Comparison of ENCODE assay signal across 8 cellular contexts in genomic region chr16:56203052-56203451, GRCh38. TPM values are rescaled to one million over a fixed set of nuclear protein-coding genes. Genes with fewer than 3 reads are reported as not detected.
DNase-seq lines count a peak whose midpoint lies in the region; ATAC-seq and TF ChIP-seq lines count a peak whose summit lies in the region.

No MANE protein-coding gene starts in this region.

- TF ChIP-seq CTCF in GM12872 (IDR thresholded peaks at IDR 0.05; ENCODE audit: insufficient read depth, low read depth, low read length): peak; percentile 63; the same call in 1 of the 3 replicates

- no peak overlapping the region for H3K27ac Mint-ChIP-seq in activated CD8-positive, alpha-beta T cell treated with anti-CD3 and anti-CD28 coated beads, Interleukin-2, amount 10 ng/mL, durations not matched to agents 7 days and 5 days
- no peak overlapping the region for H3K27ac Mint-ChIP-seq in stimulated activated memory B cell treated with anti-CD40 and anti-IgM and Interleukin-4, amounts not matched to agents 10 μg/mL and 1 μg/mL and 100 μg/mL, for 72 hours

- ATAC-seq in GM21786 (IDR thresholded peaks at IDR 0.05; ENCODE audit: unreplicated experiment): peak; percentile 65
- ATAC-seq in activated CD8-positive, alpha-beta T cell treated with anti-CD3 and anti-CD28 coated beads, Interleukin-2, amount 10 ng/mL, durations not matched to agents 7 days and 5 days: peak; percentile 66
- peak; percentile 53 to 60 for ATAC-seq in right cardiac atrium
- ATAC-seq in stimulated activated memory B cell treated with anti-CD40 and anti-IgM and Interleukin-4, amounts not matched to agents 10 μg/mL and 1 μg/mL and 100 μg/mL, for 72 hours: peak; percentile 88

- H3K36me3 ChIP-seq in MG63: no peaks in the 10 kb centered on the region

- peaks cover 7% of the 10 kb centered on the region for H3K4me1 ChIP-seq in right cardiac atrium (ENCODE audit: control insufficient read depth, insufficient read depth, low read length)

- H3K4me3 Mint-ChIP-seq in activated CD8-positive, alpha-beta T cell treated with anti-CD3 and anti-CD28 coated beads, Interleukin-2, amount 10 ng/mL, durations not matched to agents 7 days and 5 days: no peak overlapping the region
- H3K4me3 Mint-ChIP-seq in stimulated activated memory B cell treated with anti-CD40 and anti-IgM and Interleukin-4, amounts not matched to agents 10 μg/mL and 1 μg/mL and 100 μg/mL, for 72 hours: no peak overlapping the region

- DNase-seq in MG63 (peak; percentile 79), right cardiac atrium (peak in 2 of 3 donors; percentile 20 to 69), NCI-H345 (lab: John Stamatoyannopoulos, UW) (no peak), midbrain (lab: John Stamatoyannopoulos, UW) (no peak)
- DNase-seq in activated CD8-positive, alpha-beta T cell treated with anti-CD3 and anti-CD28 coated beads, Interleukin-2, amount 10 ng/mL, durations not matched to agents 7 days and 5 days: peak; percentile 65

- POLR2A ChIA-PET in activated CD8-positive, alpha-beta T cell treated with anti-CD3 and anti-CD28 coated beads, Interleukin-2, amount 10 ng/mL, durations not matched to agents 7 days and 5 days (lab: Charles Lee): no interaction called here

- peaks cover 3% of the 10 kb centered on the region for H3K27me3 ChIP-seq in MG63
- no peaks in the 10 kb centered on the region for H3K27me3 ChIP-seq in right cardiac atrium (ENCODE audit: control insufficient read depth, insufficient read depth)

- H3K9me3 ChIP-seq in MG63 (peaks cover 6% of the 10 kb centered on the region), right cardiac atrium (ENCODE audit: control insufficient read depth, low read length) (no peaks in the 10 kb centered on the region)

- intact Hi-C loops in right cardiac atrium (cut with DNase I): no loop called here

- CTCF ChIA-PET in activated CD8-positive, alpha-beta T cell treated with anti-CD3 and anti-CD28 coated beads, Interleukin-2, amount 10 ng/mL, durations not matched to agents 7 days and 5 days (lab: Charles Lee): interaction anchor here (0.6 to 4.0 kb wide), 17 partner anchors 9 to 260 kb away, joined by 3 to 16 read pairs (median 6); partner anchors contain the start of gene GNAO1

- no peaks in the 10 kb centered on the region for H3K36me3 Mint-ChIP-seq in activated CD8-positive, alpha-beta T cell treated with anti-CD3 and anti-CD28 coated beads, Interleukin-2, amount 10 ng/mL, durations not matched to agents 7 days and 5 days (ENCODE audit: low read depth)
- H3K36me3 Mint-ChIP-seq in stimulated activated memory B cell treated with anti-CD40 and anti-IgM and Interleukin-4, amounts not matched to agents 10 μg/mL and 1 μg/mL and 100 μg/mL, for 72 hours: no peaks in the 10 kb centered on the region

- 35% methylated on average over 1 of the region's 1 CpG for WGBS in right cardiac atrium

- no peak overlapping the region for H3K4me3 ChIP-seq in MG63
- no peak overlapping the region for H3K4me3 ChIP-seq in right cardiac atrium (ENCODE audit: low read length)

- H3K27me3 Mint-ChIP-seq in activated CD8-positive, alpha-beta T cell treated with anti-CD3 and anti-CD28 coated beads, Interleukin-2, amount 10 ng/mL, durations not matched to agents 7 days and 5 days (ENCODE audit: low read depth): peaks cover 9% of the 10 kb centered on the region
- no peaks in the 10 kb centered on the region for H3K27me3 Mint-ChIP-seq in stimulated activated memory B cell treated with anti-CD40 and anti-IgM and Interleukin-4, amounts not matched to agents 10 μg/mL and 1 μg/mL and 100 μg/mL, for 72 hours

- no peaks in the 10 kb centered on the region for H3K4me1 Mint-ChIP-seq in activated CD8-positive, alpha-beta T cell treated with anti-CD3 and anti-CD28 coated beads, Interleukin-2, amount 10 ng/mL, durations not matched to agents 7 days and 5 days (ENCODE audit: low read depth)
- H3K4me1 Mint-ChIP-seq in stimulated activated memory B cell treated with anti-CD40 and anti-IgM and Interleukin-4, amounts not matched to agents 10 μg/mL and 1 μg/mL and 100 μg/mL, for 72 hours: peaks cover 15% of the 10 kb centered on the region

- no peaks in the 10 kb centered on the region for H3K9me3 Mint-ChIP-seq in activated CD8-positive, alpha-beta T cell treated with anti-CD3 and anti-CD28 coated beads, Interleukin-2, amount 10 ng/mL, durations not matched to agents 7 days and 5 days (ENCODE audit: insufficient read depth)
- no peaks in the 10 kb centered on the region for H3K9me3 Mint-ChIP-seq in stimulated activated memory B cell treated with anti-CD40 and anti-IgM and Interleukin-4, amounts not matched to agents 10 μg/mL and 1 μg/mL and 100 μg/mL, for 72 hours

- no peak overlapping the region for H3K27ac ChIP-seq in right cardiac atrium (ENCODE audit: low read length)

RNA-seq across cellular contexts. Expression of gene GNAO1, which starts 11.8 kb away (rescaled TPM):
- 0.92 and 2.6 TPM in 2 replicates for total RNA-seq in MG63 (2014; rRNA removed; shearing (Covaris generic); ENCODE audit: low replicate concordance)
- total RNA-seq in activated CD8-positive, alpha-beta T cell treated with anti-CD3 and anti-CD28 coated beads, Interleukin-2, amount 10 ng/mL, durations not matched to agents 7 days and 5 days: 1 to 10 TPM; 2.7 TPM
- 100 to 1,000 TPM in 3 of 4 donors, 10 to 100 TPM in 1; 96.7 to 163 (median 139) TPM for total RNA-seq in right cardiac atrium
- polyA plus RNA-seq in right cardiac atrium: 69.4 TPM

Comparison
In these comparisons a context has a peak if more than half of its experiments do, and no peak if none do; other contexts are left out.
1. DNase-seq: peak in MG63 (single experiment), activated CD8-positive, alpha-beta T cell treated with anti-CD3 and anti-CD28 coated beads, Interleukin-2, amount 10 ng/mL, durations not matched to agents 7 days and 5 days (single experiment) and right cardiac atrium (2 of 3); none in NCI-H345 (single experiment) and midbrain (single experiment).
2. RNA of gene GNAO1, which starts 11.8 kb away (total RNA-seq): 96.7 to 163 TPM in right cardiac atrium; 2.7 TPM in activated CD8-positive, alpha-beta T cell treated with anti-CD3 and anti-CD28 coated beads, Interleukin-2, amount 10 ng/mL, durations not matched to agents 7 days and 5 days and 0.92 to 2.6 TPM in MG63; every median in the first group is over 10 times any median in the second.
3. Peak in every context shown above with its lines, with median percentiles within 50 percentile points of each other: ATAC-seq.